Comparison of ENCODE assay signal across 2 cellular contexts in the genomic region with DNA sequence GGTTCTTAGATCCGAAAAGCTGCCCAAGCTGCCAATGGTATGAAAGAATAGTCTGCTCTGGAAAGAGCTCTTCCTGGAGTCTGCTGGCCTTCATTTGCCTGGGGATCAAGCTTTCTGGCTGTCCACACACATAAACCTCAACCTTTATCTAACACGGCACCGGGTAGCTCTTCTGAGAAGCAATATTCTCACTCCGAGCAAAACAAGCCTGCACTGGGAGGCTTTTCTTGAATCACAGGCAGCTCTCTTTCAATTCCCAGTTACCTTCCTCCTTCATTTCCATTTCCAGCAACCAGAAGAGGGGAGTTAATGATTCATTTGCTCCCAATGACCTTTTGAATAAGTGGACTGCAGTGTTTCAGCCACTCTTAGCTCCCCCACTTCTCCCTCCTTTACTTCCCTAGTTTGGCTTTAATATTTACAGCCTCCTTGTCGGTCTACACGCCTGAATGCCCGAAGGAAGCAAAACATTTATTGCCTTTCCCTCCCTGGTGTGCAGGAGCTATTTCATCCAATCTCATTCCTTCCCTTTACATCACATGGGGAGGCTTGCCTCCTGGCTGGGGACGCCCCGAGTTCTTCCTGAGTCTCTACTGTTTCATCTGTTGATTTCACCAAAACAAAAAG.
TF ChIP-seq lines count a peak whose summit lies in the region.

No MANE protein-coding gene starts in this region.

TF ChIP-seq in IMR-90, 13 proteins besides CTCF, POLR2A, EP300 and RAD21:
- TF ChIP-seq RCOR1 (IDR thresholded peaks at IDR 0.05; ENCODE audit: insufficient replicate concordance, low read length): no peak
- no peak for TF ChIP-seq MAFK (IDR thresholded peaks at IDR 0.05; ENCODE audit: low read depth, low read length)
- TF ChIP-seq SMC3 (IDR thresholded peaks at IDR 0.05; ENCODE audit: low read depth, low read length): no peak

TF ChIP-seq in H1, 55 proteins besides CTCF, POLR2A, EP300 and RAD21:
- TF ChIP-seq GABPA (IDR thresholded peaks at IDR 0.05; ENCODE audit: borderline replicate concordance, insufficient read depth, low read length) (no peak), BACH1 (IDR thresholded peaks at IDR 0.05; ENCODE audit: low read length) (no peak), SRF (IDR thresholded peaks at IDR 0.05; ENCODE audit: low read depth, low read length) (no peak), RNF2 (IDR thresholded peaks at IDR 0.05; ENCODE audit: borderline replicate concordance, low read depth, low read length, missing control alignments, poor library complexity, severe bottlenecking) (no peak), SIX5 (IDR thresholded peaks at IDR 0.05; ENCODE audit: low read depth, low read length) (no peak), POU5F1 (IDR thresholded peaks at IDR 0.05; ENCODE audit: low read depth, low read length) (no peak), TCF12 (IDR thresholded peaks at IDR 0.05; ENCODE audit: low read depth, low read length) (no peak), TBP (IDR thresholded peaks at IDR 0.05; ENCODE audit: low read depth, low read length) (no peak), SP4 (IDR thresholded peaks at IDR 0.05; ENCODE audit: low read length) (no peak), SP2 (IDR thresholded peaks at IDR 0.05; ENCODE audit: low read length) (no peak), RXRA (IDR thresholded peaks at IDR 0.05; ENCODE audit: insufficient read depth, low read depth, low read length) (no peak), CEBPB (IDR thresholded peaks at IDR 0.05; ENCODE audit: low read depth, low read length) (no peak), SIRT6 (IDR thresholded peaks at IDR 0.05; ENCODE audit: low read length) (no peak), MAFK (IDR thresholded peaks at IDR 0.05; ENCODE audit: low read depth, low read length) (no peak), ASH2L (IDR thresholded peaks at IDR 0.05; ENCODE audit: low read length) (no peak), SUZ12 (IDR thresholded peaks at IDR 0.05; ENCODE audit: low read length) (no peak), RBBP5 (IDR thresholded peaks at IDR 0.05; ENCODE audit: borderline replicate concordance, low read depth, low read length) (no peak)
- TF ChIP-seq, protein P1, sequence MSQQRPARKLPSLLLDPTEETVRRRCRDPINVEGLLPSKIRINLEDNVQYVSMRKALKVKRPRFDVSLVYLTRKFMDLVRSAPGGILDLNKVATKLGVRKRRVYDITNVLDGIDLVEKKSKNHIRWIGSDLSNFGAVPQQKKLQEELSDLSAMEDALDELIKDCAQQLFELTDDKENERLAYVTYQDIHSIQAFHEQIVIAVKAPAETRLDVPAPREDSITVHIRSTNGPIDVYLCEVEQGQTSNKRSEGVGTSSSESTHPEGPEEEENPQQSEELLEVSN (IDR thresholded peaks at IDR 0.05): no peak
- TF ChIP-seq, protein P2, sequence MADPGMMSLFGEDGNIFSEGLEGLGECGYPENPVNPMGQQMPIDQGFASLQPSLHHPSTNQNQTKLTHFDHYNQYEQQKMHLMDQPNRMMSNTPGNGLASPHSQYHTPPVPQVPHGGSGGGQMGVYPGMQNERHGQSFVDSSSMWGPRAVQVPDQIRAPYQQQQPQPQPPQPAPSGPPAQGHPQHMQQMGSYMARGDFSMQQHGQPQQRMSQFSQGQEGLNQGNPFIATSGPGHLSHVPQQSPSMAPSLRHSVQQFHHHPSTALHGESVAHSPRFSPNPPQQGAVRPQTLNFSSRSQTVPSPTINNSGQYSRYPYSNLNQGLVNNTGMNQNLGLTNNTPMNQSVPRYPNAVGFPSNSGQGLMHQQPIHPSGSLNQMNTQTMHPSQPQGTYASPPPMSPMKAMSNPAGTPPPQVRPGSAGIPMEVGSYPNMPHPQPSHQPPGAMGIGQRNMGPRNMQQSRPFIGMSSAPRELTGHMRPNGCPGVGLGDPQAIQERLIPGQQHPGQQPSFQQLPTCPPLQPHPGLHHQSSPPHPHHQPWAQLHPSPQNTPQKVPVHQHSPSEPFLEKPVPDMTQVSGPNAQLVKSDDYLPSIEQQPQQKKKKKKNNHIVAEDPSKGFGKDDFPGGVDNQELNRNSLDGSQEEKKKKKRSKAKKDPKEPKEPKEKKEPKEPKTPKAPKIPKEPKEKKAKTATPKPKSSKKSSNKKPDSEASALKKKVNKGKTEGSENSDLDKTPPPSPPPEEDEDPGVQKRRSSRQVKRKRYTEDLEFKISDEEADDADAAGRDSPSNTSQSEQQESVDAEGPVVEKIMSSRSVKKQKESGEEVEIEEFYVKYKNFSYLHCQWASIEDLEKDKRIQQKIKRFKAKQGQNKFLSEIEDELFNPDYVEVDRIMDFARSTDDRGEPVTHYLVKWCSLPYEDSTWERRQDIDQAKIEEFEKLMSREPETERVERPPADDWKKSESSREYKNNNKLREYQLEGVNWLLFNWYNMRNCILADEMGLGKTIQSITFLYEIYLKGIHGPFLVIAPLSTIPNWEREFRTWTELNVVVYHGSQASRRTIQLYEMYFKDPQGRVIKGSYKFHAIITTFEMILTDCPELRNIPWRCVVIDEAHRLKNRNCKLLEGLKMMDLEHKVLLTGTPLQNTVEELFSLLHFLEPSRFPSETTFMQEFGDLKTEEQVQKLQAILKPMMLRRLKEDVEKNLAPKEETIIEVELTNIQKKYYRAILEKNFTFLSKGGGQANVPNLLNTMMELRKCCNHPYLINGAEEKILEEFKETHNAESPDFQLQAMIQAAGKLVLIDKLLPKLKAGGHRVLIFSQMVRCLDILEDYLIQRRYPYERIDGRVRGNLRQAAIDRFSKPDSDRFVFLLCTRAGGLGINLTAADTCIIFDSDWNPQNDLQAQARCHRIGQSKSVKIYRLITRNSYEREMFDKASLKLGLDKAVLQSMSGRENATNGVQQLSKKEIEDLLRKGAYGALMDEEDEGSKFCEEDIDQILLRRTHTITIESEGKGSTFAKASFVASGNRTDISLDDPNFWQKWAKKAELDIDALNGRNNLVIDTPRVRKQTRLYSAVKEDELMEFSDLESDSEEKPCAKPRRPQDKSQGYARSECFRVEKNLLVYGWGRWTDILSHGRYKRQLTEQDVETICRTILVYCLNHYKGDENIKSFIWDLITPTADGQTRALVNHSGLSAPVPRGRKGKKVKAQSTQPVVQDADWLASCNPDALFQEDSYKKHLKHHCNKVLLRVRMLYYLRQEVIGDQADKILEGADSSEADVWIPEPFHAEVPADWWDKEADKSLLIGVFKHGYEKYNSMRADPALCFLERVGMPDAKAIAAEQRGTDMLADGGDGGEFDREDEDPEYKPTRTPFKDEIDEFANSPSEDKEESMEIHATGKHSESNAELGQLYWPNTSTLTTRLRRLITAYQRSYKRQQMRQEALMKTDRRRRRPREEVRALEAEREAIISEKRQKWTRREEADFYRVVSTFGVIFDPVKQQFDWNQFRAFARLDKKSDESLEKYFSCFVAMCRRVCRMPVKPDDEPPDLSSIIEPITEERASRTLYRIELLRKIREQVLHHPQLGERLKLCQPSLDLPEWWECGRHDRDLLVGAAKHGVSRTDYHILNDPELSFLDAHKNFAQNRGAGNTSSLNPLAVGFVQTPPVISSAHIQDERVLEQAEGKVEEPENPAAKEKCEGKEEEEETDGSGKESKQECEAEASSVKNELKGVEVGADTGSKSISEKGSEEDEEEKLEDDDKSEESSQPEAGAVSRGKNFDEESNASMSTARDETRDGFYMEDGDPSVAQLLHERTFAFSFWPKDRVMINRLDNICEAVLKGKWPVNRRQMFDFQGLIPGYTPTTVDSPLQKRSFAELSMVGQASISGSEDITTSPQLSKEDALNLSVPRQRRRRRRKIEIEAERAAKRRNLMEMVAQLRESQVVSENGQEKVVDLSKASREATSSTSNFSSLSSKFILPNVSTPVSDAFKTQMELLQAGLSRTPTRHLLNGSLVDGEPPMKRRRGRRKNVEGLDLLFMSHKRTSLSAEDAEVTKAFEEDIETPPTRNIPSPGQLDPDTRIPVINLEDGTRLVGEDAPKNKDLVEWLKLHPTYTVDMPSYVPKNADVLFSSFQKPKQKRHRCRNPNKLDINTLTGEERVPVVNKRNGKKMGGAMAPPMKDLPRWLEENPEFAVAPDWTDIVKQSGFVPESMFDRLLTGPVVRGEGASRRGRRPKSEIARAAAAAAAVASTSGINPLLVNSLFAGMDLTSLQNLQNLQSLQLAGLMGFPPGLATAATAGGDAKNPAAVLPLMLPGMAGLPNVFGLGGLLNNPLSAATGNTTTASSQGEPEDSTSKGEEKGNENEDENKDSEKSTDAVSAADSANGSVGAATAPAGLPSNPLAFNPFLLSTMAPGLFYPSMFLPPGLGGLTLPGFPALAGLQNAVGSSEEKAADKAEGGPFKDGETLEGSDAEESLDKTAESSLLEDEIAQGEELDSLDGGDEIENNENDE (IDR thresholded peaks at IDR 0.05; ENCODE audit: insufficient replicate concordance, low read length): no peak
TF ChIP-seq in H1: peak in this region for 0.
